Comparison of ENCODE assay signal across 8 cellular contexts in the genomic region with DNA sequence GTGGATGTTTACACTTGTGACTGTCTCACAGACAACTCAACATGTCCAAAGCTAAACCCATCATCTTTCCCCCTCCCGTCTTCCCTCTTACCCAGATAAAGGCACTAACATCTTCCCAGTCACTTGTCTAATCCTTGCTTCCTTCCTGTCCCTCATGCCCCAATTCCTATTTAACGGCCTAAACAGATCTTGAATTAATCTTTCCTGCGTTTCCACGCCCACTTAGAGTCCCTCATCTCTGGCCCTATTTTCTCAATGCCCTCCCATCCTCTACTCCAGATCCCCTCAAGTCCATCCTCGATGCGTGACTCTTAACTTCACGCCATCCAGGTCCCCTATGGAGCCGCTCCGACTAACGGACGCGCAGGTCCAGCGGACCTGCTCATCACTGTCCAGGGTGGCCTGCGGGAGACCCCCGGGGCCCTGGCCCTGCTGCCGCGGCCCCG. TPM values are rescaled to one million over a fixed set of nuclear protein-coding genes. Genes with fewer than 3 reads are reported as not detected.
DNase-seq lines count a peak whose midpoint lies in the region; ATAC-seq and TF ChIP-seq lines count a peak whose summit lies in the region.

No MANE protein-coding gene starts in this region.

- H3K36me3 Mint-ChIP-seq in brain (peaks cover 6% of the 10 kb centered on the region), memory B cell (peaks cover 7% of the 10 kb centered on the region)

- H3K27me3 ChIP-seq in aorta (ENCODE audit: control insufficient read depth in 1 of 2, insufficient read depth in 2 of 2, low read length in 1 of 2) = no peaks in the 10 kb centered on the region

- H3K4me3 Mint-ChIP-seq in brain (peak overlapping the region; percentile 91 to 95 (median 92)), memory B cell (peak overlapping the region; percentile 83)

- WGBS in aorta, 2 donors = 3% methylated on average over 18 of the region's 18 CpGs

- no peak for ATAC-seq in memory B cell (ENCODE audit: low read depth)
- no peak for ATAC-seq in aorta (ENCODE audit: low FRiP score)
- ATAC-seq in HG03196 (IDR thresholded peaks at IDR 0.05; ENCODE audit: unreplicated experiment) = no peak
- ATAC-seq in GM19467 (IDR thresholded peaks at IDR 0.05; ENCODE audit: unreplicated experiment) = no peak
- ATAC-seq in HG02571 (IDR thresholded peaks at IDR 0.05; ENCODE audit: unreplicated experiment) = no peak

- H3K4me3 ChIP-seq in aorta (ENCODE audit: low read length in 2 of 2) = peak overlapping the region; percentile 32 to 74

- H3K4me1 Mint-ChIP-seq in brain (peaks cover 36% of the 10 kb centered on the region), memory B cell (peaks cover 18% of the 10 kb centered on the region)

- TF ChIP-seq CTCF in brain (conservative IDR thresholded peaks at IDR 0.05) = no peak

- H3K27ac Mint-ChIP-seq in brain (peak overlapping the region; percentile 83 to 97 (median 91)), memory B cell (peak overlapping the region; percentile 93)

- no peaks in the 10 kb centered on the region for H3K4me1 ChIP-seq in aorta (ENCODE audit: control insufficient read depth in 1 of 2, insufficient read depth in 2 of 2, low read length in 2 of 2)

- no peaks in the 10 kb centered on the region for H3K9me3 Mint-ChIP-seq in brain
- peaks cover 2% of the 10 kb centered on the region for H3K9me3 Mint-ChIP-seq in memory B cell

- no peaks in the 10 kb centered on the region for H3K36me3 ChIP-seq in aorta (ENCODE audit: control insufficient read depth in 1 of 2, insufficient read depth in 2 of 2, low read length in 1 of 2)

- intact Hi-C loops in aorta (cut with DNase I) = loop anchor here (2.0 to 10.0 kb wide), 4 partner anchors 77 to 205 kb away; a partner anchor contains a TSS

- DNase-seq in EL (peak; percentile 40), LHCN-M2 (ENCODE audit: low read depth) (peak; percentile 20), memory B cell (ENCODE audit: low spot score in 2 of 2) (no peak), aorta (no peak)

- peak overlapping the region; percentile 49 to 92 for H3K27ac ChIP-seq in aorta (ENCODE audit: low read depth in 1 of 2, low read length in 2 of 2)

- H3K27me3 Mint-ChIP-seq in brain (peaks cover 10% of the 10 kb centered on the region), memory B cell (peaks cover 2% of the 10 kb centered on the region)

- H3K9me3 ChIP-seq in aorta (ENCODE audit: control insufficient read depth, low read length) = no peaks in the 10 kb centered on the region

RNA-seq across cellular contexts. Expression of a gene that starts 0.7 kb away (rescaled TPM):
- total RNA-seq in LHCN-M2 (2014; rRNA removed) = 24.0 and 24.4 TPM in 2 replicates
- 18.3 TPM for polyA plus RNA-seq in LHCN-M2 (2012)
- polyA plus RNA-seq in brain (ENCODE audit: insufficient read depth, low read depth, low replicate concordance) = 31.5 TPM
- total RNA-seq in aorta = 10 to 100 TPM; 14.1 to 15.4 TPM
- 10 to 100 TPM in 1 of 2 donors, 1 to 10 TPM in 1; 6.3 to 11.1 TPM for polyA plus RNA-seq in aorta

RNA-seq across cellular contexts. Expression of a gene that starts 40.0 kb away (rescaled TPM):
- total RNA-seq in LHCN-M2 (2014; rRNA removed) (9.7 and 14.2 TPM in 2 replicates), aorta (not detected)
- polyA plus RNA-seq in LHCN-M2 (2012) = 4.4 TPM
- polyA plus RNA-seq in brain (ENCODE audit: insufficient read depth, low read depth, low replicate concordance) (6.6 TPM), aorta (under 1 TPM in 1 of 2 donors, not detected in 1; 0.20 TPM)

Comparison
In these comparisons a context has a peak if more than half of its experiments do, and no peak if none do; other contexts are left out.
1. DNase-seq: peak in EL (single experiment) and LHCN-M2 (single experiment); none in memory B cell (0 of 2) and aorta (0 of 2).
2. RNA of a gene that starts 40.0 kb away (total RNA-seq): 9.7 to 14.2 TPM in LHCN-M2; not detected in aorta; every median in the first group is over 10 times any median in the second.